8 cellular contexts compared by ENCODE assay signal in genomic region chrX:155819966-155820491, GRCh38.
DNase-seq lines count a peak whose midpoint lies in the region; ATAC-seq, FAIRE-seq and TF ChIP-seq lines count a peak whose summit lies in the region.

No MANE protein-coding gene starts in this region.

- CTCF ChIA-PET in K562 (lab: Yijun Ruan, JAX; ENCODE audit: low intra/inter-chr PET ratio), result no interaction called here

- TF ChIP-seq RAD21 in K562 (CRISPR knock-in tag; conservative IDR thresholded peaks at IDR 0.05 in 1 of 2, IDR thresholded peaks at IDR 0.05 in 1 of 2), result peak; percentile 83 to 92

- in situ Hi-C loops in K562 (cut with MboI), result loop anchor here (5.0 kb wide), 1 partner anchor 838 kb away; no protein-coding TSS in a partner anchor

- no peak overlapping the region for H3K27ac ChIP-seq in K562 (ENCODE audit: extremely low read depth, low read depth, low read length)

- no peaks in the 10 kb centered on the region for H3K27me3 ChIP-seq in K562 (ENCODE audit: control insufficient read depth in 2 of 2, insufficient read depth in 2 of 2, low read length in 2 of 2)

- no TSS peak for BruUV-seq in K562 (replicated peaks; lab: Mats Ljungman, UMichigan)

- intact Hi-C loops in K562 (cut with micrococcal nuclease), result loop anchor here (2.0 to 5.0 kb wide), 3 partner anchors 285 to 903 kb away; no protein-coding TSS in a partner anchor

- DNase-seq in AG10803 (ENCODE audit: low read depth) (peak; percentile 86), GM19239 (ENCODE audit: insufficient read length, low spot score) (peak; percentile 1), NCI-H146 (lab: John Stamatoyannopoulos, UW) (peak; percentile 22), SW 1271 (lab: John Stamatoyannopoulos, UW) (peak; percentile 1 to 55), K562 (ENCODE audit: extremely low read depth in 1 of 4, low spot score in 3 of 4) (peak; percentile 28 to 80 (median 44)), iris pigment epithelial cell (ENCODE audit: low read depth) (peak; percentile 88)
- peak; percentile 20 for DNase-seq in stimulated activated CD4-positive, alpha-beta T cell treated with anti-CD3 and anti-CD28 coated beads, Interleukin-2, amount 100 ng/mL, for 4 hours (ENCODE audit: low read depth)

- no peak overlapping the region for H3K9ac ChIP-seq in K562 (ENCODE audit: insufficient read depth in 1 of 2, low read depth in 2 of 2, low read length in 2 of 2)

- H3K36me3 ChIP-seq in K562 (ENCODE audit: control insufficient read depth, insufficient read depth, low read length), result no peaks in the 10 kb centered on the region

- no peaks in the 10 kb centered on the region for H3K4me1 ChIP-seq in K562 (replicated peaks in 1 of 2; ENCODE audit: control insufficient read depth in 2 of 2, insufficient read depth in 2 of 2, low read length in 2 of 2)

- TF ChIP-seq EP300 in K562 (IDR thresholded peaks at IDR 0.05; ENCODE audit: low read length), result no peak

- TF ChIP-seq POLR2A in K562 (conservative IDR thresholded peaks at IDR 0.05), result no peak

- peak; percentile 68 for FAIRE-seq in GM19239 (lab: Jason Lieb, UNC)
- FAIRE-seq in K562 (lab: Jason Lieb, UNC), result peak; percentile 87

- 56% methylated on average over 3 of the region's 3 CpGs for WGBS in K562 (ENCODE audit: insufficient coverage, low coverage, missing lambda C conversion rate)

- H3K9me1 ChIP-seq in K562 (ENCODE audit: control insufficient read depth, insufficient read depth, low read length), result no peaks in the 10 kb centered on the region

- ATAC-seq in K562 (peak; percentile 86), GM19328 (IDR thresholded peaks at IDR 0.05; ENCODE audit: unreplicated experiment) (no peak)

- TF ChIP-seq CTCF in AG10803 (conservative IDR thresholded peaks at IDR 0.05; ENCODE audit: low read length) (peak; percentile 72), K562 (IDR thresholded peaks at IDR 0.05 in 2 of 3, conservative IDR thresholded peaks at IDR 0.05 in 1 of 3; ENCODE audit: insufficient read depth in 2 of 3, low read depth in 1 of 3, low read length in 3 of 3) (peak; percentile 71 to 83 (median 77))

- no peaks in the 10 kb centered on the region for H4K20me1 ChIP-seq in K562 (replicated peaks; ENCODE audit: control insufficient read depth, insufficient read depth, low read length)

- H3K9me3 ChIP-seq in K562 (replicated peaks; ENCODE audit: control insufficient read depth, insufficient read depth, low read depth, low read length), result no peaks in the 10 kb centered on the region

- H3K79me2 ChIP-seq in K562 (ENCODE audit: control insufficient read depth, insufficient read depth, low read length), result no peaks in the 10 kb centered on the region

- H3K4me3 ChIP-seq in AG10803 (ENCODE audit: low read length) (no peak overlapping the region), K562 (no peak overlapping the region)

- POLR2A ChIA-PET in K562 (lab: Yijun Ruan, JAX), result no interaction called here

- H2AFZ ChIP-seq in K562 (ENCODE audit: low read depth, low read length), result no peak overlapping the region

- no peak overlapping the region for H3K4me2 ChIP-seq in K562 (ENCODE audit: insufficient read depth, low read length)

TF ChIP-seq in K562, 482 proteins besides CTCF, POLR2A, EP300 and RAD21 (continues in another document):
- TF ChIP-seq ZNF778 (CRISPR knock-in tag; IDR thresholded peaks at IDR 0.05) (no peak), STAT5B (CRISPR knock-in tag; IDR thresholded peaks at IDR 0.05) (no peak), CHD4 (IDR thresholded peaks at IDR 0.05; ENCODE audit: insufficient read depth, insufficient replicate concordance, low read depth, low read length, poor library complexity, severe bottlenecking) (no peak), ZNF354B (CRISPR knock-in tag; IDR thresholded peaks at IDR 0.05) (no peak), PHTF2 (CRISPR knock-in tag; IDR thresholded peaks at IDR 0.05) (no peak), ZNF764 (CRISPR knock-in tag; IDR thresholded peaks at IDR 0.05; ENCODE audit: low read depth) (no peak), RERE (CRISPR knock-in tag; IDR thresholded peaks at IDR 0.05; ENCODE audit: borderline replicate concordance) (no peak), ARID2 (IDR thresholded peaks at IDR 0.05) (peak; percentile 71; the same call in 1 of the 2 replicates), TBP (optimal IDR thresholded peaks at IDR 0.05; ENCODE audit: low read depth, low read length) (no peak), TAF9B (IDR thresholded peaks at IDR 0.05; ENCODE audit: partially characterized antibody) (no peak), SAP30 (IDR thresholded peaks at IDR 0.05; ENCODE audit: borderline replicate concordance, insufficient read depth, low read depth, low read length, poor library complexity, severe bottlenecking) (no peak), PTTG1 (tag; IDR thresholded peaks at IDR 0.05; ENCODE audit: low read depth) (no peak), STAG1 (CRISPR knock-in tag; IDR thresholded peaks at IDR 0.05; ENCODE audit: borderline replicate concordance) (peak; percentile 59; the same call in 1 of the 2 replicates), SMC3 (conservative IDR thresholded peaks at IDR 0.05; ENCODE audit: insufficient read depth, low read depth, low read length) (peak; percentile 78), ZNF239 (CRISPR knock-in tag; IDR thresholded peaks at IDR 0.05) (no peak)
- TF ChIP-seq, protein P1, sequence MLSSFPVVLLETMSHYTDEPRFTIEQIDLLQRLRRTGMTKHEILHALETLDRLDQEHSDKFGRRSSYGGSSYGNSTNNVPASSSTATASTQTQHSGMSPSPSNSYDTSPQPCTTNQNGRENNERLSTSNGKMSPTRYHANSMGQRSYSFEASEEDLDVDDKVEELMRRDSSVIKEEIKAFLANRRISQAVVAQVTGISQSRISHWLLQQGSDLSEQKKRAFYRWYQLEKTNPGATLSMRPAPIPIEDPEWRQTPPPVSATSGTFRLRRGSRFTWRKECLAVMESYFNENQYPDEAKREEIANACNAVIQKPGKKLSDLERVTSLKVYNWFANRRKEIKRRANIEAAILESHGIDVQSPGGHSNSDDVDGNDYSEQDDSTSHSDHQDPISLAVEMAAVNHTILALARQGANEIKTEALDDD (IDR thresholded peaks at IDR 0.05), result no peak
- TF ChIP-seq, protein P2, sequence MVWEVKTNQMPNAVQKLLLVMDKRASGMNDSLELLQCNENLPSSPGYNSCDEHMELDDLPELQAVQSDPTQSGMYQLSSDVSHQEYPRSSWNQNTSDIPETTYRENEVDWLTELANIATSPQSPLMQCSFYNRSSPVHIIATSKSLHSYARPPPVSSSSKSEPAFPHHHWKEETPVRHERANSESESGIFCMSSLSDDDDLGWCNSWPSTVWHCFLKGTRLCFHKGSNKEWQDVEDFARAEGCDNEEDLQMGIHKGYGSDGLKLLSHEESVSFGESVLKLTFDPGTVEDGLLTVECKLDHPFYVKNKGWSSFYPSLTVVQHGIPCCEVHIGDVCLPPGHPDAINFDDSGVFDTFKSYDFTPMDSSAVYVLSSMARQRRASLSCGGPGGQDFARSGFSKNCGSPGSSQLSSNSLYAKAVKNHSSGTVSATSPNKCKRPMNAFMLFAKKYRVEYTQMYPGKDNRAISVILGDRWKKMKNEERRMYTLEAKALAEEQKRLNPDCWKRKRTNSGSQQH (CRISPR knock-in tag; IDR thresholded peaks at IDR 0.05), result no peak
- TF ChIP-seq, protein P3, sequence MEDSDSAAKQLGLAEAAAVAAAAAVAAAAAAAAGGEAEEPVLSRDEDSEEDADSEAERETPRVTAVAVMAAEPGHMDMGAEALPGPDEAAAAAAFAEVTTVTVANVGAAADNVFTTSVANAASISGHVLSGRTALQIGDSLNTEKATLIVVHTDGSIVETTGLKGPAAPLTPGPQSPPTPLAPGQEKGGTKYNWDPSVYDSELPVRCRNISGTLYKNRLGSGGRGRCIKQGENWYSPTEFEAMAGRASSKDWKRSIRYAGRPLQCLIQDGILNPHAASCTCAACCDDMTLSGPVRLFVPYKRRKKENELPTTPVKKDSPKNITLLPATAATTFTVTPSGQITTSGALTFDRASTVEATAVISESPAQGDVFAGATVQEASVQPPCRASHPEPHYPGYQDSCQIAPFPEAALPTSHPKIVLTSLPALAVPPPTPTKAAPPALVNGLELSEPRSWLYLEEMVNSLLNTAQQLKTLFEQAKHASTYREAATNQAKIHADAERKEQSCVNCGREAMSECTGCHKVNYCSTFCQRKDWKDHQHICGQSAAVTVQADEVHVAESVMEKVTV (CRISPR knock-in tag; IDR thresholded peaks at IDR 0.05), result peak; percentile 78

Comparison
In these comparisons a context has a peak if more than half of its experiments do, and no peak if none do; other contexts are left out.
1. DNase-seq: peak in every context shown above with its lines; median percentile 88 in iris pigment epithelial cell; 86 in AG10803; 44 in K562; 28 in SW 1271; 22 in NCI-H146; 20 in stimulated activated CD4-positive, alpha-beta T cell treated with anti-CD3 and anti-CD28 coated beads, Interleukin-2, amount 100 ng/mL, for 4 hours; 1 in GM19239.